Comparison of ENCODE assay signal across 26 cellular contexts in genomic region chr6:2097464-2097863, GRCh38.
"Had no signal": no experiment of that assay in that cellular context is flagged by ENCODE, and none has a peak within 500 bp of the region (broad histone marks: within the 10 kb centered on the region; RNA-seq: fewer than 3 reads in every experiment).

No MANE protein-coding gene starts in this region.

- DNase-seq: activated CD4-positive, alpha-beta memory T cell treated with anti-CD3 and anti-CD28 coated beads for 36 hours; activated CD4-positive, alpha-beta T cell treated with anti-CD3 and anti-CD28 coated beads, Interleukin-2, amount 10 ng/mL, durations not matched to agents 24 days and 14 days; activated CD4-positive, CD25-positive, alpha-beta regulatory T cell treated with anti-CD3 and anti-CD28 coated beads, Interleukin-2, amount 50 U/mL, for 72 hours; activated CD8-positive, alpha-beta memory T cell treated with anti-CD3 and anti-CD28 coated beads, Interleukin-2, amount 50 U/mL, for 4 hours; activated effector memory CD4-positive, alpha-beta T cell treated with anti-CD3 and anti-CD28 coated beads, Interleukin-2, amount 50 U/mL, for 16 hours; activated naive CD4-positive, alpha-beta T cell treated with anti-CD3 and anti-CD28 coated beads for 36 hours; activated naive CD8-positive, alpha-beta T cell treated with anti-CD3 and anti-CD28 coated beads for 36 hours; activated T-cell treated with anti-CD3 and anti-CD28 coated beads, Interleukin-2, amount 50 U/mL, for 1 hour; adrenal gland; brain microvascular endothelial cell; effector CD4-positive, alpha-beta T cell; esophagus squamous epithelium; left cardiac atrium; midbrain; naive thymus-derived CD4-positive, alpha-beta T cell; occipital lobe; spleen; stimulated activated naive CD4-positive, alpha-beta T cell treated with Interleukin-2 at 50 U/mL for 16 hours; SW 1271; T1000; uterus had no signal

- H3K27me3 ChIP-seq: adrenal gland, brain microvascular endothelial cell, esophagus squamous epithelium, right atrium auricular region, spleen, uterus had no signal

- H3K36me3 ChIP-seq: adrenal gland, brain microvascular endothelial cell, esophagus squamous epithelium, right atrium auricular region, spleen, uterus had no signal

- H3K27ac ChIP-seq: adrenal gland, brain microvascular endothelial cell, epithelial cell of prostate, esophagus squamous epithelium, right atrium auricular region, spleen, uterus had no signal

- ATAC-seq: left cardiac atrium; naive thymus-derived CD4-positive, alpha-beta T cell had no signal

- H3K4me3 ChIP-seq: adrenal gland, esophagus squamous epithelium, right atrium auricular region, spleen, uterus had no signal

- H3K4me1 ChIP-seq: adrenal gland, esophagus squamous epithelium, right atrium auricular region, spleen, uterus had no signal

- H3K9me3 ChIP-seq: esophagus squamous epithelium, right atrium auricular region, spleen, uterus had no signal

- FAIRE-seq: astrocyte, endometrium, islet of Langerhans had no signal
